Comparison of ENCODE assay signal across 8 cellular contexts in genomic region chr15:40344631-40345120, GRCh38. TPM values are rescaled to one million over a fixed set of nuclear protein-coding genes. Genes with fewer than 3 reads are reported as not detected.
DNase-seq lines count a peak whose midpoint lies in the region; ATAC-seq and TF ChIP-seq lines count a peak whose summit lies in the region.

No MANE protein-coding gene starts in this region.

- H3K9me3 ChIP-seq in lower lobe of right lung, result no peaks in the 10 kb centered on the region

- H3K4me1 ChIP-seq in lower lobe of right lung, result peaks cover 48% of the 10 kb centered on the region

- H3K27ac ChIP-seq in lower lobe of right lung, result no peak overlapping the region

- CTCF ChIA-PET in AG04449 (lab: Yijun Ruan, JAX), result interaction anchor here (0.8 to 21.8 kb wide), 33 partner anchors 9 to 168 kb away, joined by 3 to 385 read pairs (median 7); partner anchors contain the start of genes DISP2, INAFM2, IVD and PHGR1

- DNase-seq in AG04449 (ENCODE audit: low read depth, low spot score), result no peak
- DNase-seq in NCI-H2196 (lab: John Stamatoyannopoulos, UW; ENCODE audit: unreplicated experiment), result peak; percentile 46
- DNase-seq in activated CD4-positive, alpha-beta T cell treated with anti-CD3 and anti-CD28 coated beads for 24 hours (ENCODE audit: low read depth in 2 of 2), result peak; percentile 55 to 64
- DNase-seq in cerebellum (ENCODE audit: low spot score), result peak; percentile 91
- DNase-seq in lower lobe of right lung, result peak; percentile 76
- peak; percentile 78 for DNase-seq in stimulated activated CD8-positive, alpha-beta memory T cell treated with anti-CD3 and anti-CD28 coated beads, Interleukin-4, amount 100 ng/mL, for 48 hours

- ATAC-seq in GM18907 (IDR thresholded peaks at IDR 0.05; ENCODE audit: unreplicated experiment), result peak; percentile 43
- ATAC-seq in lower lobe of right lung, result peak; percentile 40 to 44
- ATAC-seq in GM19395 (IDR thresholded peaks at IDR 0.05; ENCODE audit: unreplicated experiment), result no peak

- H3K27me3 ChIP-seq in lower lobe of right lung (ENCODE audit: low read depth), result no peaks in the 10 kb centered on the region

- no peaks in the 10 kb centered on the region for H3K36me3 ChIP-seq in lower lobe of right lung

- POLR2A ChIA-PET in AG04449 (lab: Yijun Ruan, JAX), result interaction anchor here (0.6 kb wide), 1 partner anchor 47 kb away, joined by 3 read pairs; no protein-coding TSS in a partner anchor

- intact Hi-C loops in lower lobe of right lung (cut with DNase I), result no loop called here

- TF ChIP-seq CTCF in AG04449 (IDR thresholded peaks at IDR 0.05; ENCODE audit: insufficient read depth, low read length, missing control alignments), result peak; percentile 86
- peak; percentile 80 for TF ChIP-seq CTCF in lower lobe of right lung (IDR thresholded peaks at IDR 0.05)

- H3K4me3 ChIP-seq in AG04449 (ENCODE audit: low read depth, low read length) (no peak overlapping the region), lower lobe of right lung (no peak overlapping the region)

RNA-seq across cellular contexts. Expression of gene CCDC9B, which starts 3.9 kb away (rescaled TPM):
- 0.73 TPM for total RNA-seq in cerebellum
- total RNA-seq in lower lobe of right lung, result 71.4 TPM

RNA-seq across cellular contexts. Expression of gene PHGR1, which starts 6.2 kb away (rescaled TPM):
- not detected for total RNA-seq in cerebellum
- total RNA-seq in lower lobe of right lung, result not detected

RNA-seq across cellular contexts. Expression of gene DISP2, which starts 13.3 kb away (rescaled TPM):
- total RNA-seq in cerebellum (30.9 TPM), lower lobe of right lung (4.3 TPM)

RNA-seq across cellular contexts. Expression of gene INAFM2, which starts 21.2 kb away (rescaled TPM):
- total RNA-seq in cerebellum, result 13.2 TPM
- total RNA-seq in lower lobe of right lung, result 33.8 TPM

RNA-seq across cellular contexts. Expression of gene PLCB2, which starts 36.9 kb away (rescaled TPM):
- total RNA-seq in cerebellum, result 4.4 TPM
- 105 TPM for total RNA-seq in lower lobe of right lung

Comparison
In these comparisons a context has a peak if more than half of its experiments do, and no peak if none do; other contexts are left out.
1. RNA of gene CCDC9B, which starts 3.9 kb away (total RNA-seq): 71.4 TPM in lower lobe of right lung (single experiment); 0.73 TPM in cerebellum (single experiment); every median in the first group is over 10 times any median in the second.